8 cellular contexts compared by ENCODE assay signal in the genomic region with DNA sequence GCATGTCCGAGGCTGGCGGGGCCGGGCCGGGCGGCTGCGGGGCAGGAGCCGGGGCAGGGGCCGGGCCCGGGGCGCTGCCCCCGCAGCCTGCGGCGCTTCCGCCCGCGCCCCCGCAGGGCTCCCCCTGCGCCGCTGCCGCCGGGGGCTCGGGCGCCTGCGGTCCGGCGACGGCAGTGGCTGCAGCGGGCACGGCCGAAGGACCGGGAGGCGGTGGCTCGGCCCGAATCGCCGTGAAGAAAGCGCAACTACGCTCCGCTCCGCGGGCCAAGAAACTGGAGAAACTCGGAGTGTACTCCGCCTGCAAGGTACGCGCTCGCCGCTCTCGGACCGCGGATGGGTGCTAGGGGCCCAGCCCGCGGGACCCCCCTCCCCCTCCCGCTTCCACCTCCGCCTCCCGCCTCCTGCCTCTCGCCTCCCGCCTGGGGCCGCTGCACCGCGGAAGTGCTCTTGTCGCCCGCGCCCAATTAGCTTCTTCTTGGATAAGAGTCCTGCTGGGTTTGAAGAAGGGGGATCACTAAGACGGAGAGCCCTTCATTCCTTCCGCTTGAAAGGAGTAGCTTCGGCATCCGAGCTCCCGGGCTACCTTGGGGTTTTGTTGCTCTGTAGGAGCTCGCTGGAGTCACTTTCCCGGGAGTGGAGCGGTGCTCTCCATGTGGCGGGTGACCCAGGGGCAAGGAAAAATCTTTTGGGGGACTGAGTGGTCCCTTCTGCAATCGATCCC. TPM values are rescaled to one million over a fixed set of nuclear protein-coding genes. Genes with fewer than 3 reads are reported as not detected.
DNase-seq lines count a peak whose midpoint lies in the region; ATAC-seq and TF ChIP-seq lines count a peak whose summit lies in the region.

No MANE protein-coding gene starts in this region.

- H3K4me3 Mint-ChIP-seq in activated T-helper 2 cell treated with anti-CD3 and anti-CD28 coated beads, Interferon-gamma antibody, Interleukin-2, Interleukin-4, amounts not matched to agents 10 μg/mL and 5 μg/mL and 100 μg/mL, durations not matched to agents 14 hours and 24 hours and 36 hours (ENCODE audit: low read depth): peak overlapping the region; percentile 95
- H3K4me3 Mint-ChIP-seq in naive B cell: peak overlapping the region; percentile 97 to 100 (median 98)

- intact Hi-C loops in activated T-helper 2 cell treated with anti-CD3 and anti-CD28 coated beads, Interferon-gamma antibody, Interleukin-2, Interleukin-4, amounts not matched to agents 10 μg/mL and 5 μg/mL and 100 μg/mL, durations not matched to agents 14 hours and 24 hours and 36 hours (cut with micrococcal nuclease): loop anchor here (1.0 to 2.0 kb wide), 6 partner anchors 14 to 155 kb away; partner anchors contain the start of genes RAB5A and SGO1

- H3K36me3 Mint-ChIP-seq in activated T-helper 2 cell treated with anti-CD3 and anti-CD28 coated beads, Interferon-gamma antibody, Interleukin-2, Interleukin-4, amounts not matched to agents 10 μg/mL and 5 μg/mL and 100 μg/mL, durations not matched to agents 14 hours and 24 hours and 36 hours (ENCODE audit: low read depth): no peaks in the 10 kb centered on the region
- H3K36me3 Mint-ChIP-seq in naive B cell: no peaks in the 10 kb centered on the region

- ATAC-seq in GM19455 (IDR thresholded peaks at IDR 0.05; ENCODE audit: unreplicated experiment) (peak; percentile 46), HG03571 (IDR thresholded peaks at IDR 0.05; ENCODE audit: unreplicated experiment) (peak; percentile 43), naive B cell (ENCODE audit: low read depth in 2 of 2) (peak; percentile 24 to 27)
- peak; percentile 29 for ATAC-seq in stimulated activated naive CD8-positive, alpha-beta T cell treated with anti-CD3 and anti-CD28 coated beads, Interleukin-15, Interleukin-2, amounts not matched to agents 100 U/mL and 50 U/mL, for 24 hours

- H2AFZ ChIP-seq in fibroblast of lung (ENCODE audit: low read length): peak overlapping the region; percentile 83

- H3K79me2 ChIP-seq in fibroblast of lung (ENCODE audit: control insufficient read depth, insufficient read depth, low read length): no peaks in the 10 kb centered on the region

- TF ChIP-seq POLR2A in Peyer's patch (IDR thresholded peaks at IDR 0.05): no peak

- H3K27ac ChIP-seq in Peyer's patch: peak overlapping the region; percentile 89 to 98 (median 97)
- H3K27ac ChIP-seq in fibroblast of lung (ENCODE audit: insufficient read depth, low read length): peak overlapping the region; percentile 53

- peak in 3 of 6 experiments; percentile 10 to 22 (median 11) for TF ChIP-seq CTCF in Peyer's patch (IDR thresholded peaks at IDR 0.05)
- peak in 1 of 2 donors; percentile 26 for TF ChIP-seq CTCF in fibroblast of lung (conservative IDR thresholded peaks at IDR 0.05 in 1 of 2, IDR thresholded peaks at IDR 0.05 in 1 of 2; ENCODE audit: low read depth in 1 of 2, low read length in 2 of 2)

- no peaks in the 10 kb centered on the region for H4K20me1 ChIP-seq in fibroblast of lung (ENCODE audit: control insufficient read depth, extremely low read depth, insufficient read depth, low read length)

- H3K27me3 ChIP-seq in Peyer's patch: no peaks in the 10 kb centered on the region
- H3K27me3 ChIP-seq in fibroblast of lung (ENCODE audit: control insufficient read depth, insufficient read depth, low read length): no peaks in the 10 kb centered on the region

- peak overlapping the region; percentile 50 for H3K9ac ChIP-seq in fibroblast of lung (ENCODE audit: insufficient read depth, low read length)

- peaks cover 45% of the 10 kb centered on the region for H3K4me1 Mint-ChIP-seq in activated T-helper 2 cell treated with anti-CD3 and anti-CD28 coated beads, Interferon-gamma antibody, Interleukin-2, Interleukin-4, amounts not matched to agents 10 μg/mL and 5 μg/mL and 100 μg/mL, durations not matched to agents 14 hours and 24 hours and 36 hours (ENCODE audit: low read depth)
- H3K4me1 Mint-ChIP-seq in naive B cell: peaks cover 40 to 53% (median 51%) of the 10 kb centered on the region in 3 donors

- H3K27me3 Mint-ChIP-seq in activated T-helper 2 cell treated with anti-CD3 and anti-CD28 coated beads, Interferon-gamma antibody, Interleukin-2, Interleukin-4, amounts not matched to agents 10 μg/mL and 5 μg/mL and 100 μg/mL, durations not matched to agents 14 hours and 24 hours and 36 hours (ENCODE audit: low read depth): peaks cover 3% of the 10 kb centered on the region
- H3K27me3 Mint-ChIP-seq in naive B cell: no peaks in the 10 kb centered on the region

- H3K4me1 ChIP-seq in Peyer's patch: peaks cover 0 to 35% (median 7%) of the 10 kb centered on the region in 4 donors
- peaks cover 7% of the 10 kb centered on the region for H3K4me1 ChIP-seq in fibroblast of lung (ENCODE audit: control insufficient read depth, extremely low read depth, insufficient read depth, low read length)

- DNase-seq in CMK (ENCODE audit: low read depth): peak; percentile 56
- peak; percentile 78 to 91 (median 84) for DNase-seq in Peyer's patch
- peak; percentile 61 for DNase-seq in activated T-helper 2 cell treated with anti-CD3 and anti-CD28 coated beads, Interferon-gamma antibody, Interleukin-2, Interleukin-4, amounts not matched to agents 10 μg/mL and 5 μg/mL and 100 μg/mL, durations not matched to agents 14 hours and 24 hours and 36 hours (ENCODE audit: low spot score)
- DNase-seq in fibroblast of lung (ENCODE audit: low read depth in 2 of 2): peak; percentile 75 to 80
- DNase-seq in naive B cell: peak; percentile 63
- DNase-seq in stimulated activated naive CD8-positive, alpha-beta T cell treated with anti-CD3 and anti-CD28 coated beads, Interleukin-15, Interleukin-2, amounts not matched to agents 100 U/mL and 50 U/mL, for 24 hours: peak; percentile 79

- H3K36me3 ChIP-seq in Peyer's patch: no peaks in the 10 kb centered on the region
- H3K36me3 ChIP-seq in fibroblast of lung (ENCODE audit: control insufficient read depth, insufficient read depth, low read length): no peaks in the 10 kb centered on the region

- H3K9me3 ChIP-seq in Peyer's patch: no peaks in the 10 kb centered on the region
- no peaks in the 10 kb centered on the region for H3K9me3 ChIP-seq in fibroblast of lung (ENCODE audit: control insufficient read depth, insufficient read depth, low read depth, low read length)

- no peaks in the 10 kb centered on the region for H3K9me3 Mint-ChIP-seq in activated T-helper 2 cell treated with anti-CD3 and anti-CD28 coated beads, Interferon-gamma antibody, Interleukin-2, Interleukin-4, amounts not matched to agents 10 μg/mL and 5 μg/mL and 100 μg/mL, durations not matched to agents 14 hours and 24 hours and 36 hours
- no peaks in the 10 kb centered on the region for H3K9me3 Mint-ChIP-seq in naive B cell

- H3K4me3 ChIP-seq in Peyer's patch: peak overlapping the region; percentile 69 to 92 (median 84)
- H3K4me3 ChIP-seq in fibroblast of lung (replicated peaks in 1 of 4; ENCODE audit: control extremely low read depth in 1 of 4, insufficient read depth in 1 of 4, low read depth in 3 of 4, low read length in 4 of 4): peak overlapping the region; percentile 75 to 89 (median 82)

- H3K4me2 ChIP-seq in fibroblast of lung (ENCODE audit: extremely low read depth, insufficient read depth, low read length): peak overlapping the region; percentile 92

- H3K27ac Mint-ChIP-seq in activated T-helper 2 cell treated with anti-CD3 and anti-CD28 coated beads, Interferon-gamma antibody, Interleukin-2, Interleukin-4, amounts not matched to agents 10 μg/mL and 5 μg/mL and 100 μg/mL, durations not matched to agents 14 hours and 24 hours and 36 hours: peak overlapping the region; percentile 91
- peak overlapping the region; percentile 92 to 98 (median 96) for H3K27ac Mint-ChIP-seq in naive B cell

RNA-seq across cellular contexts. Expression of gene KAT2B, which starts 0.4 kb away (rescaled TPM):
- total RNA-seq in Peyer's patch: 10 to 100 TPM; 28.0 to 46.2 (median 42.9) TPM
- total RNA-seq in activated T-helper 2 cell treated with anti-CD3 and anti-CD28 coated beads, Interferon-gamma antibody, Interleukin-2, Interleukin-4, amounts not matched to agents 10 μg/mL and 5 μg/mL and 100 μg/mL, durations not matched to agents 14 hours and 24 hours and 36 hours: 10.9 and 12.1 TPM in 2 replicates
- total RNA-seq in fibroblast of lung: 7.7 and 14.7 TPM in 2 replicates
- 9.1 and 11.2 TPM in 2 replicates for polyA plus RNA-seq in fibroblast of lung
- polyA plus RNA-seq in fibroblast of lung (2012): 5.8 and 7.9 TPM in 2 replicates
- 2.2 and 3.3 TPM in 2 replicates for polyA minus RNA-seq in fibroblast of lung (ENCODE audit: low replicate concordance)
- 1 to 10 TPM; 3.5 to 9.2 (median 4.9) TPM for polyA plus RNA-seq in naive B cell (ENCODE audit: low read depth in 6 of 6)

RNA-seq across cellular contexts. Expression of gene PP2D1, which starts 28.6 kb away (rescaled TPM):
- total RNA-seq in Peyer's patch: not detected
- not detected in 2 replicates for total RNA-seq in activated T-helper 2 cell treated with anti-CD3 and anti-CD28 coated beads, Interferon-gamma antibody, Interleukin-2, Interleukin-4, amounts not matched to agents 10 μg/mL and 5 μg/mL and 100 μg/mL, durations not matched to agents 14 hours and 24 hours and 36 hours
- not detected in 2 replicates for total RNA-seq in fibroblast of lung
- polyA plus RNA-seq in fibroblast of lung: not detected in 2 replicates
- 0.12 and 0.13 TPM in 2 replicates for polyA plus RNA-seq in fibroblast of lung (2012)
- not detected in 2 replicates for polyA minus RNA-seq in fibroblast of lung (ENCODE audit: low replicate concordance)
- polyA plus RNA-seq in naive B cell (ENCODE audit: low read depth in 6 of 6): 1 to 10 TPM in 3 of 6 donors, under 1 TPM in 2, not detected in 1; 0.71 to 1.1 (median 1.0) TPM

Comparison
In these comparisons a context has a peak if more than half of its experiments do, and no peak if none do; other contexts are left out.
1. Peak in every context shown above with its lines: DNase-seq, ATAC-seq, H3K4me3 ChIP-seq and H3K27ac ChIP-seq.